Comparison of ENCODE assay signal across 2 cellular contexts in genomic region chr16:1782408-1783247, GRCh38.
A peak's percentile ranks its signal among the peaks of the same experiment; 100 is the strongest.
TF ChIP-seq lines count a peak whose summit lies in the region.

TSS of gene NUBP2 (plus strand) at chr16:1782960. CDS start at chr16:1783021, 61 bp downstream.
TSS of gene SPSB3 (minus strand) at chr16:1782571. CDS start at chr16:1781483, 1,088 bp downstream.

TF ChIP-seq in HCT116, 20 proteins besides CTCF, POLR2A, EP300 and RAD21 (continued from another document):
- TF ChIP-seq REST (IDR thresholded peaks at IDR 0.05; ENCODE audit: low read depth), result no peak
- no peak for TF ChIP-seq ZBTB33 (IDR thresholded peaks at IDR 0.05; ENCODE audit: extremely low read depth, insufficient replicate concordance, low read length)
- TF ChIP-seq YY1 (IDR thresholded peaks at IDR 0.05; ENCODE audit: extremely low read depth, insufficient replicate concordance, low read depth, low read length), result no peak
- peak; percentile 92; the same call in 1 of the 2 replicates for TF ChIP-seq SRF (IDR thresholded peaks at IDR 0.05; ENCODE audit: low read depth)
- no peak for TF ChIP-seq EZH2 (IDR thresholded peaks at IDR 0.05)
- TF ChIP-seq POLR2AphosphoS5 (IDR thresholded peaks at IDR 0.05; ENCODE audit: low read depth, low read length), result peak; percentile 57; the same call in 1 of the 2 replicates
- no peak for TF ChIP-seq JUND (IDR thresholded peaks at IDR 0.05)
- TF ChIP-seq SIN3A (IDR thresholded peaks at IDR 0.05; ENCODE audit: low read depth), result peak; percentile 68
- no peak for TF ChIP-seq TCF7L2 (IDR thresholded peaks at IDR 0.05; ENCODE audit: borderline replicate concordance, extremely low read depth, insufficient read depth, insufficient read length)
- no peak for TF ChIP-seq EZH2phosphoT487 (IDR thresholded peaks at IDR 0.05; ENCODE audit: borderline replicate concordance)
- TF ChIP-seq CEBPB (IDR thresholded peaks at IDR 0.05; ENCODE audit: low read depth), result no peak
- no peak for TF ChIP-seq ZNF274 (IDR thresholded peaks at IDR 0.05; ENCODE audit: low read depth, low read length)
- peak; percentile 74 for TF ChIP-seq EGR1 (IDR thresholded peaks at IDR 0.05; ENCODE audit: low read depth)
- TF ChIP-seq CBX3 (IDR thresholded peaks at IDR 0.05; ENCODE audit: low read depth), result no peak

TF ChIP-seq in neural cell, 6 proteins besides CTCF, POLR2A, EP300 and RAD21 (continued from another document):
- TF ChIP-seq EZH2 (IDR thresholded peaks at IDR 0.05; ENCODE audit: borderline replicate concordance, insufficient read depth, low read length, poor library complexity, severe bottlenecking) (no peak), TAF1 (IDR thresholded peaks at IDR 0.05; ENCODE audit: low read depth) (no peak)
